In the genomic region with DNA sequence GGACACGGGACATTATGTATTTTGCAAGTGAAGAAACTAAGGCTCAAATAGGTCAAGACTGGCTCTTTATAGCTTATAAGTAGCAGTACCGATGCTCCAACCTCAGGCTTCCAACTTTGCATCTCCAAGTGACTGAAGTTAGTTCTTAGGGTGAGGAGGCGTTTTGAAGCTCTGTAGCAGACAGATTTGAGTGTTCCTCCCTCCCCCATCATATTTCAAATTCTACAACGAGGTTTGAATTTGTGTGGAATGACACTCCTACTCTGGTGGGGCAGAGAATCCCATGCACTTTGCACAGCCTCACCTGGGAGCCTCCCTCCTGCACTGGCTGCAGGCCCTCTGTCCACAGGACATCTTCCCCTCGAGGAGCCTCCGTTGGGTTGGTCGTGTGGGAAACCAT, we compare ENCODE assay signal across 26 cellular contexts.
"Had no signal": no experiment of that assay in that cellular context is flagged by ENCODE, and none has a peak within 500 bp of the region (broad histone marks: within the 10 kb centered on the region; RNA-seq: fewer than 3 reads in every experiment).

No MANE protein-coding gene starts in this region.

- H3K27me3 ChIP-seq: neural progenitor cell, pancreas, right lobe of liver, sigmoid colon, thyroid gland, tibial nerve, upper lobe of right lung, uterus had no signal

- H3K9ac ChIP-seq: neural progenitor cell had no signal

- H3K9me3 ChIP-seq: pancreas, prostate gland, right lobe of liver, sigmoid colon, spleen, thoracic aorta, thyroid gland, tibial nerve, upper lobe of right lung, uterus had no signal

- H3K4me1 ChIP-seq: neural progenitor cell, pancreas, prostate gland, right lobe of liver, spleen, upper lobe of right lung, uterus had no signal

- H3K4me3 ChIP-seq: neural progenitor cell, pancreas, prostate gland, right lobe of liver, sigmoid colon, spleen, thoracic aorta, thyroid gland, tibial nerve, upper lobe of right lung, uterus had no signal

- H3K27ac ChIP-seq: neural progenitor cell, pancreas, prostate gland, right lobe of liver, sigmoid colon, spleen, thoracic aorta, thyroid gland, tibial nerve, upper lobe of right lung, uterus had no signal

- H3K36me3 ChIP-seq: neural progenitor cell, pancreas, prostate gland, right lobe of liver, sigmoid colon, spleen, thoracic aorta, thyroid gland, tibial nerve, upper lobe of right lung, uterus had no signal

- H3K4me2 ChIP-seq: neural progenitor cell had no signal

- ATAC-seq: naive thymus-derived CD4-positive, alpha-beta T cell; natural killer cell; pancreas; right cardiac atrium; stimulated activated memory B cell treated with anti-CD40 and anti-IgM and Interleukin-4, amounts not matched to agents 10 μg/mL and 1 μg/mL and 100 μg/mL, for 72 hours; stimulated activated naive CD8-positive, alpha-beta T cell treated with anti-CD3 and anti-CD28 coated beads, Interleukin-15, amount 100 ng/mL, for 72 hours; stimulated activated naive CD8-positive, alpha-beta T cell treated with anti-CD3 and anti-CD28 coated beads, Interleukin-15, Interleukin-2, amounts not matched to agents 100 U/mL and 50 U/mL, for 24 hours; upper lobe of right lung had no signal

- DNase-seq: naive thymus-derived CD4-positive, alpha-beta T cell; natural killer cell; occipital lobe; pancreas; right cardiac atrium; right lobe of liver; sigmoid colon; small intestine; spleen; stimulated activated CD4-positive, alpha-beta T cell treated with anti-CD3 and anti-CD28 coated beads, Interleukin-12 subunit alpha, Interleukin-12 subunit beta, amount 100 ng/mL, for 4 hours; stimulated activated CD4-positive, alpha-beta T cell treated with anti-CD3 and anti-CD28 coated beads, Interleukin-1b, Interleukin-23, amount 100 ng/mL, for 48 hours; stimulated activated CD4-positive, alpha-beta T cell treated with anti-CD3 and anti-CD28 coated beads, Interleukin-4, amount 100 ng/mL, for 1 hour; stimulated activated CD4-positive, alpha-beta T cell treated with anti-CD3 and anti-CD28 coated beads, Interleukin-4, amount 100 ng/mL, for 4 hours; stimulated activated CD8-positive, alpha-beta memory T cell treated with anti-CD3 and anti-CD28 coated beads, Interleukin-4, amount 100 ng/mL, for 48 hours; stimulated activated naive CD4-positive, alpha-beta T cell; stimulated activated naive CD8-positive, alpha-beta T cell treated with anti-CD3 and anti-CD28 coated beads, Interleukin-15, amount 100 ng/mL, for 72 hours; stimulated activated naive CD8-positive, alpha-beta T cell treated with anti-CD3 and anti-CD28 coated beads, Interleukin-15, Interleukin-2, amounts not matched to agents 100 U/mL and 50 U/mL, for 24 hours; substantia nigra; thyroid gland; upper lobe of right lung; uterus had no signal
